Comparison of ENCODE assay signal across 12 cellular contexts in genomic region chr22:29702025-29702930, GRCh38. TPM values are rescaled to one million over a fixed set of nuclear protein-coding genes. Genes with fewer than 3 reads are reported as not detected.
DNase-seq lines count a peak whose midpoint lies in the region; ATAC-seq and TF ChIP-seq lines count a peak whose summit lies in the region.
"Had no signal": no experiment of that assay in that cellular context is flagged by ENCODE, and none has a peak within 500 bp of the region (broad histone marks: within the 10 kb centered on the region; RNA-seq: fewer than 3 reads in every experiment).

No MANE protein-coding gene starts in this region.

- no peaks in the 10 kb centered on the region for H3K27me3 ChIP-seq in CD4-positive, CD25-positive, alpha-beta regulatory T cell (ENCODE audit: control insufficient read depth, insufficient read depth, low read length)
- peaks cover 42% of the 10 kb centered on the region for H3K27me3 ChIP-seq in HUES48 (ENCODE audit: control insufficient read depth, insufficient read depth, low read length)
- H3K27me3 ChIP-seq in spleen (replicated peaks in 1 of 7) = peaks cover 0 to 33% (median 7%) of the 10 kb centered on the region in 7 donors

- 54 to 72% (median 66%) methylated on average over 10 to 14 of the region's 14 CpGs for WGBS in spleen, 5 donors

- no peak overlapping the region for H3K27ac ChIP-seq in CD4-positive, CD25-positive, alpha-beta regulatory T cell (ENCODE audit: insufficient read depth, low read length, poor library complexity, severe bottlenecking)
- H3K27ac ChIP-seq in HUES48 (ENCODE audit: low read depth, low read length) (peak overlapping the region; percentile 53), spleen (no peak overlapping the region)
- H3K27ac ChIP-seq: heart right ventricle, tibial artery had no signal

- H3K4me1 ChIP-seq in CD4-positive, CD25-positive, alpha-beta regulatory T cell (ENCODE audit: control insufficient read depth, insufficient read depth, low read length, poor library complexity, severe bottlenecking) = peaks cover 17% of the 10 kb centered on the region
- H3K4me1 ChIP-seq in HUES48 (ENCODE audit: control insufficient read depth, insufficient read depth, low read length) = peaks cover 53% of the 10 kb centered on the region
- H3K4me1 ChIP-seq in mucosa of descending colon (ENCODE audit: low read depth) = peaks cover 10% of the 10 kb centered on the region
- peaks cover 0 to 48% (median 17%) of the 10 kb centered on the region in 6 donors for H3K4me1 ChIP-seq in spleen

- no peaks in the 10 kb centered on the region for H3K36me3 Mint-ChIP-seq in CD4-positive, CD25-positive, alpha-beta regulatory T cell
- H3K36me3 Mint-ChIP-seq in activated T-helper 2 cell treated with anti-CD3 and anti-CD28 coated beads, Interferon-gamma antibody, Interleukin-2, Interleukin-4, amounts not matched to agents 10 μg/mL and 5 μg/mL and 100 μg/mL, durations not matched to agents 14 hours and 24 hours and 36 hours (ENCODE audit: low read depth) = no peaks in the 10 kb centered on the region
- H3K36me3 Mint-ChIP-seq in activated T-helper 1 cell treated with anti-CD3 and anti-CD28 coated beads, Interleukin-12 subunit alpha, Interleukin-12 subunit beta, Interleukin-2, Interleukin-4 antibody, amounts not matched to agents 30 ng/mL and 10 ng/mL and 1 ng/mL, durations not matched to agents 14 hours and 24 hours and 36 hours (ENCODE audit: low read depth) = no peaks in the 10 kb centered on the region
- H3K36me3 Mint-ChIP-seq: natural killer cell treated with Interleukin-12 subunit alpha and Interleukin-12 subunit beta and Interleukin-15 and Interleukin-18, amount 100 ng/mL, for 72 hours had no signal

- H3K27ac Mint-ChIP-seq in CD4-positive, CD25-positive, alpha-beta regulatory T cell = peak overlapping the region; percentile 79 to 95 (median 90)
- peak overlapping the region; percentile 40 for H3K27ac Mint-ChIP-seq in activated T-helper 2 cell treated with anti-CD3 and anti-CD28 coated beads, Interferon-gamma antibody, Interleukin-2, Interleukin-4, amounts not matched to agents 10 μg/mL and 5 μg/mL and 100 μg/mL, durations not matched to agents 14 hours and 24 hours and 36 hours
- no peak overlapping the region for H3K27ac Mint-ChIP-seq in activated T-helper 1 cell treated with anti-CD3 and anti-CD28 coated beads, Interleukin-12 subunit alpha, Interleukin-12 subunit beta, Interleukin-2, Interleukin-4 antibody, amounts not matched to agents 30 ng/mL and 10 ng/mL and 1 ng/mL, durations not matched to agents 14 hours and 24 hours and 36 hours
- H3K27ac Mint-ChIP-seq: natural killer cell treated with Interleukin-12 subunit alpha and Interleukin-12 subunit beta and Interleukin-15 and Interleukin-18, amount 100 ng/mL, for 72 hours had no signal

- TF ChIP-seq CTCF in mucosa of descending colon (IDR thresholded peaks at IDR 0.05) (no peak), spleen (IDR thresholded peaks at IDR 0.05 in 8 of 11, conservative IDR thresholded peaks at IDR 0.05 in 3 of 11) (no peak)

- TF ChIP-seq POLR2A in spleen (IDR thresholded peaks at IDR 0.05) = no peak

- H3K4me3 ChIP-seq in CD4-positive, CD25-positive, alpha-beta regulatory T cell (ENCODE audit: low read depth, low read length) = no peak overlapping the region
- peak overlapping the region; percentile 5; the same call in 1 of the 2 replicates for H3K4me3 ChIP-seq in HUES48 (ENCODE audit: low read depth, low read length)
- H3K4me3 ChIP-seq in mucosa of descending colon = no peak overlapping the region
- H3K4me3 ChIP-seq in spleen = no peak overlapping the region
- H3K4me3 ChIP-seq: heart right ventricle, tibial artery had no signal

- H3K27me3 Mint-ChIP-seq in CD4-positive, CD25-positive, alpha-beta regulatory T cell = no peaks in the 10 kb centered on the region
- peaks cover 12% of the 10 kb centered on the region for H3K27me3 Mint-ChIP-seq in activated T-helper 2 cell treated with anti-CD3 and anti-CD28 coated beads, Interferon-gamma antibody, Interleukin-2, Interleukin-4, amounts not matched to agents 10 μg/mL and 5 μg/mL and 100 μg/mL, durations not matched to agents 14 hours and 24 hours and 36 hours (ENCODE audit: low read depth)
- no peaks in the 10 kb centered on the region for H3K27me3 Mint-ChIP-seq in activated T-helper 1 cell treated with anti-CD3 and anti-CD28 coated beads, Interleukin-12 subunit alpha, Interleukin-12 subunit beta, Interleukin-2, Interleukin-4 antibody, amounts not matched to agents 30 ng/mL and 10 ng/mL and 1 ng/mL, durations not matched to agents 14 hours and 24 hours and 36 hours (ENCODE audit: insufficient read depth)
- H3K27me3 Mint-ChIP-seq: natural killer cell treated with Interleukin-12 subunit alpha and Interleukin-12 subunit beta and Interleukin-15 and Interleukin-18, amount 100 ng/mL, for 72 hours had no signal

- no peaks in the 10 kb centered on the region for H3K9me3 ChIP-seq in CD4-positive, CD25-positive, alpha-beta regulatory T cell (ENCODE audit: control insufficient read depth in 2 of 2, low read length in 2 of 2)
- H3K9me3 ChIP-seq in HUES48 (ENCODE audit: control insufficient read depth, insufficient read depth, low read length) = no peaks in the 10 kb centered on the region
- H3K9me3 ChIP-seq in mucosa of descending colon = no peaks in the 10 kb centered on the region
- no peaks in the 10 kb centered on the region for H3K9me3 ChIP-seq in spleen
- H3K9me3 ChIP-seq: heart right ventricle, tibial artery had no signal

- H3K9me3 Mint-ChIP-seq in CD4-positive, CD25-positive, alpha-beta regulatory T cell = no peaks in the 10 kb centered on the region
- no peaks in the 10 kb centered on the region for H3K9me3 Mint-ChIP-seq in activated T-helper 2 cell treated with anti-CD3 and anti-CD28 coated beads, Interferon-gamma antibody, Interleukin-2, Interleukin-4, amounts not matched to agents 10 μg/mL and 5 μg/mL and 100 μg/mL, durations not matched to agents 14 hours and 24 hours and 36 hours
- no peaks in the 10 kb centered on the region for H3K9me3 Mint-ChIP-seq in activated T-helper 1 cell treated with anti-CD3 and anti-CD28 coated beads, Interleukin-12 subunit alpha, Interleukin-12 subunit beta, Interleukin-2, Interleukin-4 antibody, amounts not matched to agents 30 ng/mL and 10 ng/mL and 1 ng/mL, durations not matched to agents 14 hours and 24 hours and 36 hours
- H3K9me3 Mint-ChIP-seq: natural killer cell treated with Interleukin-12 subunit alpha and Interleukin-12 subunit beta and Interleukin-15 and Interleukin-18, amount 100 ng/mL, for 72 hours had no signal

- H3K9ac ChIP-seq in HUES48 (ENCODE audit: low read depth, low read length) = no peak overlapping the region

- peaks cover 3 to 24% (median 9%) of the 10 kb centered on the region in 4 donors for H3K4me1 Mint-ChIP-seq in CD4-positive, CD25-positive, alpha-beta regulatory T cell
- peaks cover 5% of the 10 kb centered on the region for H3K4me1 Mint-ChIP-seq in activated T-helper 2 cell treated with anti-CD3 and anti-CD28 coated beads, Interferon-gamma antibody, Interleukin-2, Interleukin-4, amounts not matched to agents 10 μg/mL and 5 μg/mL and 100 μg/mL, durations not matched to agents 14 hours and 24 hours and 36 hours (ENCODE audit: low read depth)
- peaks cover 14% of the 10 kb centered on the region for H3K4me1 Mint-ChIP-seq in activated T-helper 1 cell treated with anti-CD3 and anti-CD28 coated beads, Interleukin-12 subunit alpha, Interleukin-12 subunit beta, Interleukin-2, Interleukin-4 antibody, amounts not matched to agents 30 ng/mL and 10 ng/mL and 1 ng/mL, durations not matched to agents 14 hours and 24 hours and 36 hours (ENCODE audit: low read depth)

- peak in 1 of 3 donors; percentile 17 for DNase-seq in CD4-positive, CD25-positive, alpha-beta regulatory T cell
- no peak for DNase-seq in activated T-helper 2 cell treated with anti-CD3 and anti-CD28 coated beads, Interferon-gamma antibody, Interleukin-2, Interleukin-4, amounts not matched to agents 10 μg/mL and 5 μg/mL and 100 μg/mL, durations not matched to agents 14 hours and 24 hours and 36 hours (ENCODE audit: low spot score)
- DNase-seq in mucosa of descending colon (peak in 2 of 3 donors; percentile 45 to 57), CD1c-positive myeloid dendritic cell (ENCODE audit: extremely low spot score) (no peak), spleen (no peak)
- no peak for DNase-seq in activated T-helper 1 cell treated with anti-CD3 and anti-CD28 coated beads, Interleukin-12 subunit alpha, Interleukin-12 subunit beta, Interleukin-2, Interleukin-4 antibody, amounts not matched to agents 30 ng/mL and 10 ng/mL and 1 ng/mL, durations not matched to agents 14 hours and 24 hours and 36 hours (ENCODE audit: low spot score)
- DNase-seq: stimulated activated CD4-positive, alpha-beta T cell treated with anti-CD3 and anti-CD28 coated beads, Interleukin-4, amount 100 ng/mL, for 24 hours; tibial artery had no signal

- peaks cover 3% of the 10 kb centered on the region for H3K36me3 ChIP-seq in CD4-positive, CD25-positive, alpha-beta regulatory T cell (ENCODE audit: control insufficient read depth, insufficient read depth, low read length)
- H3K36me3 ChIP-seq in HUES48 (ENCODE audit: control insufficient read depth, insufficient read depth, low read length) (no peaks in the 10 kb centered on the region), mucosa of descending colon (ENCODE audit: low read depth) (no peaks in the 10 kb centered on the region), spleen (peaks cover 0 to 14% (median 0%) of the 10 kb centered on the region in 6 donors)

- intact Hi-C loops in activated T-helper 2 cell treated with anti-CD3 and anti-CD28 coated beads, Interferon-gamma antibody, Interleukin-2, Interleukin-4, amounts not matched to agents 10 μg/mL and 5 μg/mL and 100 μg/mL, durations not matched to agents 14 hours and 24 hours and 36 hours (cut with micrococcal nuclease) = loop anchor here (5.0 kb wide), 1 partner anchor 50 kb away; no protein-coding TSS in a partner anchor
- intact Hi-C loops in mucosa of descending colon (cut with DNase I, micrococcal nuclease) (no loop called here), spleen (cut with DNase I; ENCODE audit: low total_unique reads) (no loop called here)
- intact Hi-C loops in activated T-helper 1 cell treated with anti-CD3 and anti-CD28 coated beads, Interleukin-12 subunit alpha, Interleukin-12 subunit beta, Interleukin-2, Interleukin-4 antibody, amounts not matched to agents 30 ng/mL and 10 ng/mL and 1 ng/mL, durations not matched to agents 14 hours and 24 hours and 36 hours (cut with micrococcal nuclease) = loop anchor here (10.0 kb wide), 1 partner anchor 303 kb away; no protein-coding TSS in a partner anchor

- no peak for ATAC-seq in CD4-positive, CD25-positive, alpha-beta regulatory T cell (ENCODE audit: low read depth in 2 of 2)
- peak; percentile 63 for ATAC-seq in mucosa of descending colon
- ATAC-seq in HG03108 (IDR thresholded peaks at IDR 0.05; ENCODE audit: unreplicated experiment) = no peak

- H3K4me3 Mint-ChIP-seq in CD4-positive, CD25-positive, alpha-beta regulatory T cell = no peak overlapping the region
- H3K4me3 Mint-ChIP-seq in activated T-helper 2 cell treated with anti-CD3 and anti-CD28 coated beads, Interferon-gamma antibody, Interleukin-2, Interleukin-4, amounts not matched to agents 10 μg/mL and 5 μg/mL and 100 μg/mL, durations not matched to agents 14 hours and 24 hours and 36 hours (ENCODE audit: low read depth) = no peak overlapping the region
- H3K4me3 Mint-ChIP-seq in activated T-helper 1 cell treated with anti-CD3 and anti-CD28 coated beads, Interleukin-12 subunit alpha, Interleukin-12 subunit beta, Interleukin-2, Interleukin-4 antibody, amounts not matched to agents 30 ng/mL and 10 ng/mL and 1 ng/mL, durations not matched to agents 14 hours and 24 hours and 36 hours = no peak overlapping the region
- H3K4me3 Mint-ChIP-seq: natural killer cell treated with Interleukin-12 subunit alpha and Interleukin-12 subunit beta and Interleukin-15 and Interleukin-18, amount 100 ng/mL, for 72 hours had no signal

RNA-seq across cellular contexts. Expression of gene CABP7, which starts 17.5 kb away (rescaled TPM):
- total RNA-seq in CD4-positive, CD25-positive, alpha-beta regulatory T cell = 0.35 TPM
- polyA plus RNA-seq in CD4-positive, CD25-positive, alpha-beta regulatory T cell = under 1 TPM; 0.11 to 0.23 (median 0.16) TPM
- 0.05 TPM in 1 of 2 replicates, not detected in the other for total RNA-seq in activated T-helper 2 cell treated with anti-CD3 and anti-CD28 coated beads, Interferon-gamma antibody, Interleukin-2, Interleukin-4, amounts not matched to agents 10 μg/mL and 5 μg/mL and 100 μg/mL, durations not matched to agents 14 hours and 24 hours and 36 hours
- total RNA-seq in mucosa of descending colon = under 1 TPM in 2 of 3 donors, not detected in 1; 0.19 to 0.41 TPM
- total RNA-seq in activated T-helper 1 cell treated with anti-CD3 and anti-CD28 coated beads, Interleukin-12 subunit alpha, Interleukin-12 subunit beta, Interleukin-2, Interleukin-4 antibody, amounts not matched to agents 30 ng/mL and 10 ng/mL and 1 ng/mL, durations not matched to agents 14 hours and 24 hours and 36 hours = not detected in 2 replicates
- total RNA-seq in spleen = under 1 TPM in 3 of 7 donors, not detected in 4; 0.15 to 0.37 (median 0.19) TPM
- under 1 TPM in 2 of 3 donors, not detected in 1; 0.04 to 0.06 TPM for polyA plus RNA-seq in spleen
- total RNA-seq: heart right ventricle had no signal

Comparison
In these comparisons a context has a peak if more than half of its experiments do, and no peak if none do; other contexts are left out.
1. DNase-seq: peak in mucosa of descending colon (2 of 3); none in activated T-helper 2 cell treated with anti-CD3 and anti-CD28 coated beads, Interferon-gamma antibody, Interleukin-2, Interleukin-4, amounts not matched to agents 10 μg/mL and 5 μg/mL and 100 μg/mL, durations not matched to agents 14 hours and 24 hours and 36 hours (single experiment), CD1c-positive myeloid dendritic cell (single experiment), activated T-helper 1 cell treated with anti-CD3 and anti-CD28 coated beads, Interleukin-12 subunit alpha, Interleukin-12 subunit beta, Interleukin-2, Interleukin-4 antibody, amounts not matched to agents 30 ng/mL and 10 ng/mL and 1 ng/mL, durations not matched to agents 14 hours and 24 hours and 36 hours (single experiment) and spleen (single experiment).
2. intact Hi-C loops: an anchor here in activated T-helper 2 cell treated with anti-CD3 and anti-CD28 coated beads, Interferon-gamma antibody, Interleukin-2, Interleukin-4, amounts not matched to agents 10 μg/mL and 5 μg/mL and 100 μg/mL, durations not matched to agents 14 hours and 24 hours and 36 hours (5.0 kb wide) and activated T-helper 1 cell treated with anti-CD3 and anti-CD28 coated beads, Interleukin-12 subunit alpha, Interleukin-12 subunit beta, Interleukin-2, Interleukin-4 antibody, amounts not matched to agents 30 ng/mL and 10 ng/mL and 1 ng/mL, durations not matched to agents 14 hours and 24 hours and 36 hours (10.0 kb wide); none called in mucosa of descending colon and spleen.